24 cellular contexts compared by ENCODE assay signal in the genomic region with DNA sequence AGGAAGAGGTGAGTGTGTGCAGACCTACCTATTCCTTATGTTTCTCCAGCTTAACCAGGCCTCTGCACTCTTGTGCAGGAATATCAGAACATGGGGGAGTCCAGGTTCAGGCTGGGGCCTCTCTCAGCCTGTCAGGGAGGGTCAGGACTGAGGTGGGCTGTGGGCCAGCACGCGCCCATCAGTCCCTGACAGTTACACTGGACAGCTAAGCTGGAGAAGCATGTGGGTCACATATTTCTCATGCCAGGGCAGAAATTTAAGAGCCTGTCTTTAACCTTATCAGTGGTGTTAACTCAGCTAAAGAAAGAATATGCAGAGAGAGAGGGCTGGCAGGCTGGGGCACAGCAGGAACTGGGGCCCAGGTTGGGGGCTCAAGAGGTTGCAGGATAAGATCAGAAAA. TPM values are rescaled to one million over a fixed set of nuclear protein-coding genes. Genes with fewer than 3 reads are reported as not detected.
DNase-seq lines count a peak whose midpoint lies in the region; TF ChIP-seq lines count a peak whose summit lies in the region.
"Had no signal": no experiment of that assay in that cellular context is flagged by ENCODE, and none has a peak within 500 bp of the region (broad histone marks: within the 10 kb centered on the region; RNA-seq: fewer than 3 reads in every experiment).

No MANE protein-coding gene starts in this region.

- H3K27me3 ChIP-seq in suprapubic skin (no peaks in the 10 kb centered on the region), thyroid gland (no peaks in the 10 kb centered on the region)
- H3K27me3 ChIP-seq: brain microvascular endothelial cell, gastrocnemius medialis, upper lobe of left lung had no signal

- no peaks in the 10 kb centered on the region for H3K36me3 ChIP-seq in suprapubic skin
- no peaks in the 10 kb centered on the region for H3K36me3 ChIP-seq in thyroid gland
- H3K36me3 ChIP-seq: brain microvascular endothelial cell, gastrocnemius medialis, upper lobe of left lung had no signal

- 87% methylated on average over 2 of the region's 2 CpGs for WGBS in suprapubic skin
- WGBS in thyroid gland, 2 donors, result 76 to 91% methylated on average over 2 of the region's 2 CpGs

- TF ChIP-seq POLR2A in suprapubic skin (IDR thresholded peaks at IDR 0.05), result no peak
- no peak for TF ChIP-seq POLR2A in thyroid gland (IDR thresholded peaks at IDR 0.05)

- no peak for TF ChIP-seq EP300 in suprapubic skin (IDR thresholded peaks at IDR 0.05)

- intact Hi-C loops in thyroid gland (cut with DNase I), result no loop called here

- H3K4me3 ChIP-seq in fibroblast of the aortic adventitia (ENCODE audit: low read depth, low read length) (no peak overlapping the region), suprapubic skin (no peak overlapping the region), thyroid gland (replicated peaks in 1 of 3) (no peak overlapping the region)
- H3K4me3 ChIP-seq: A549, gastrocnemius medialis, GM23338, lung, upper lobe of left lung had no signal

- H3K9me3 ChIP-seq in suprapubic skin (no peaks in the 10 kb centered on the region), thyroid gland (no peaks in the 10 kb centered on the region)
- H3K9me3 ChIP-seq: A549, gastrocnemius medialis, upper lobe of left lung had no signal

- DNase-seq in A172 (ENCODE audit: low spot score), result peak; percentile 36
- peak; percentile 28 for DNase-seq in LHCN-M2 (ENCODE audit: low read depth)
- peak; percentile 36 for DNase-seq in fibroblast of the aortic adventitia (ENCODE audit: low read depth)
- DNase-seq in left kidney (ENCODE audit: low read depth, low spot score), result peak; percentile 76
- DNase-seq in suprapubic skin (ENCODE audit: low spot score in 2 of 2), result no peak
- no peak for DNase-seq in kidney tubule cell (ENCODE audit: low spot score)
- DNase-seq in DMS53 treated with DMSO at 0.1 percent for 48 hours (lab: John Stamatoyannopoulos, UW; ENCODE audit: unreplicated experiment), result no peak
- no peak for DNase-seq in thyroid gland
- DNase-seq: activated CD4-positive, alpha-beta T cell treated with anti-CD3 and anti-CD28 coated beads, Interleukin-2, amount 50 U/mL, for 48 hours; activated naive CD4-positive, alpha-beta T cell treated with anti-CD3 and anti-CD28 coated beads, Interleukin-2, amount 50 U/mL, for 16 hours; activated T-cell treated with anti-CD3 and anti-CD28 coated beads, Interleukin-2, amount 50 U/mL, for 24 hours; brain microvascular endothelial cell; gastrocnemius medialis; naive thymus-derived CD8-positive, alpha-beta T cell; NCI-H1930; NCI-H446 treated with DMSO at 0.1 percent for 48 hours; RPMI8226; stimulated activated CD4-positive, alpha-beta T cell treated with anti-CD3 and anti-CD28 coated beads, Interleukin-15, amount 100 ng/mL, for 24 hours; upper lobe of left lung had no signal

- no peaks in the 10 kb centered on the region for H3K4me1 ChIP-seq in suprapubic skin
- H3K4me1 ChIP-seq in thyroid gland, result peaks cover 8 to 9% of the 10 kb centered on the region in 2 donors
- H3K4me1 ChIP-seq: A549, upper lobe of left lung had no signal

- no peak overlapping the region for H3K27ac ChIP-seq in suprapubic skin
- H3K27ac ChIP-seq in thyroid gland, result no peak overlapping the region
- H3K27ac ChIP-seq: A549, brain microvascular endothelial cell, C4-2B, gastrocnemius medialis, upper lobe of left lung had no signal

- TF ChIP-seq CTCF in fibroblast of the aortic adventitia (IDR thresholded peaks at IDR 0.05; ENCODE audit: insufficient read depth, low read length) (no peak), suprapubic skin (IDR thresholded peaks at IDR 0.05) (no peak), thyroid gland (IDR thresholded peaks at IDR 0.05) (no peak)

RNA-seq across cellular contexts. Expression of gene POLD2, which starts 8.7 kb away (rescaled TPM):
- total RNA-seq in A172 (2014; rRNA removed; shearing (Covaris generic)), result 149 and 160 TPM in 2 replicates
- 193 and 201 TPM in 2 replicates for total RNA-seq in LHCN-M2 (2014; rRNA removed)
- polyA plus RNA-seq in LHCN-M2 (2012), result 235 TPM
- 66.6 and 87.9 TPM in 2 replicates for total RNA-seq in fibroblast of the aortic adventitia (ENCODE audit: low replicate concordance)
- total RNA-seq in suprapubic skin, result 10 to 100 TPM; 58.7 to 80.5 (median 66.1) TPM
- 10 to 100 TPM; 48.8 to 65.8 (median 55.1) TPM for total RNA-seq in thyroid gland

RNA-seq across cellular contexts. Expression of gene MYL7, which starts 9.1 kb away (rescaled TPM):
- total RNA-seq in A172 (2014; rRNA removed; shearing (Covaris generic)), result not detected in 2 replicates
- total RNA-seq in LHCN-M2 (2014; rRNA removed), result not detected in 2 replicates
- not detected for polyA plus RNA-seq in LHCN-M2 (2012)
- total RNA-seq in fibroblast of the aortic adventitia (ENCODE audit: low replicate concordance), result not detected in 2 replicates
- total RNA-seq in suprapubic skin, result not detected
- not detected for total RNA-seq in thyroid gland
- total RNA-seq: GM23338; naive thymus-derived CD8-positive, alpha-beta T cell; pulmonary artery endothelial cell; upper lobe of left lung had no signal
- polyA plus RNA-seq: A549; naive thymus-derived CD8-positive, alpha-beta T cell had no signal

RNA-seq across cellular contexts. Expression of gene AEBP1, which starts 27.9 kb away (rescaled TPM):
- total RNA-seq in A172 (2014; rRNA removed; shearing (Covaris generic)), result 0.22 TPM in 1 of 2 replicates, not detected in the other
- not detected in 2 replicates for total RNA-seq in LHCN-M2 (2014; rRNA removed)
- not detected for polyA plus RNA-seq in LHCN-M2 (2012)
- total RNA-seq in fibroblast of the aortic adventitia (ENCODE audit: low replicate concordance), result 168 and 234 TPM in 2 replicates
- 10 to 100 TPM; 24.3 to 74.0 (median 43.3) TPM for total RNA-seq in suprapubic skin
- total RNA-seq in thyroid gland, result 100 to 1,000 TPM in 1 of 4 donors, 10 to 100 TPM in 3; 38.9 to 151 (median 57.6) TPM
- polyA plus RNA-seq: A549 had no signal

RNA-seq across cellular contexts. Expression of gene POLM, which starts 49.7 kb away (rescaled TPM):
- 20.3 and 24.0 TPM in 2 replicates for total RNA-seq in A172 (2014; rRNA removed; shearing (Covaris generic))
- 18.4 and 19.4 TPM in 2 replicates for total RNA-seq in LHCN-M2 (2014; rRNA removed)
- polyA plus RNA-seq in LHCN-M2 (2012), result 6.8 TPM
- total RNA-seq in fibroblast of the aortic adventitia (ENCODE audit: low replicate concordance), result 18.1 and 59.9 TPM in 2 replicates
- 10 to 100 TPM; 38.0 to 77.6 (median 56.9) TPM for total RNA-seq in suprapubic skin
- total RNA-seq in thyroid gland, result 10 to 100 TPM; 51.1 to 85.0 (median 58.2) TPM

RNA-seq across cellular contexts. Expression of gene GCK, which starts 57.2 kb away (rescaled TPM):
- total RNA-seq in A172 (2014; rRNA removed; shearing (Covaris generic)), result not detected in 2 replicates
- total RNA-seq in LHCN-M2 (2014; rRNA removed) (not detected in 2 replicates), fibroblast of the aortic adventitia (ENCODE audit: low replicate concordance) (0.36 TPM in 1 of 2 replicates, not detected in the other), suprapubic skin (under 1 TPM in 1 of 4 donors, not detected in 3; 0.52 TPM), thyroid gland (under 1 TPM in 2 of 4 donors, not detected in 2; 0.22 to 0.73 TPM)
- 0.09 TPM for polyA plus RNA-seq in LHCN-M2 (2012)

Comparison
In these comparisons a context has a peak if more than half of its experiments do, and no peak if none do; other contexts are left out.
1. DNase-seq: peak in A172 (single experiment), LHCN-M2 (single experiment), fibroblast of the aortic adventitia (single experiment) and left kidney (single experiment); none in suprapubic skin (0 of 2), kidney tubule cell (single experiment), DMS53 treated with DMSO at 0.1 percent for 48 hours (single experiment) and thyroid gland (0 of 2).
2. RNA of gene AEBP1, which starts 27.9 kb away (total RNA-seq): 168 to 234 TPM in fibroblast of the aortic adventitia, 38.9 to 151 TPM in thyroid gland and 24.3 to 74.0 TPM in suprapubic skin; 0.22 TPM in A172 and not detected in LHCN-M2; every median in the first group is over 10 times any median in the second.